8 cellular contexts compared by ENCODE assay signal in genomic region chr12:52390739-52391617, GRCh38. TPM values are rescaled to one million over a fixed set of nuclear protein-coding genes. Genes with fewer than 3 reads are reported as not detected.
DNase-seq lines count a peak whose midpoint lies in the region; ATAC-seq and TF ChIP-seq lines count a peak whose summit lies in the region.

No MANE protein-coding gene starts in this region.

- H3K9me3 Mint-ChIP-seq in activated CD4-positive, alpha-beta T cell treated with anti-CD3 and anti-CD28 coated beads, Interleukin-2, amount 10 ng/mL, durations not matched to agents 24 days and 14 days, result no peaks in the 10 kb centered on the region

- no peak overlapping the region for H3K4me2 ChIP-seq in SU-DHL-6 (ENCODE audit: low read depth, low read length, poor library complexity, severe bottlenecking)

- peak; percentile 32 for TF ChIP-seq CTCF in SU-DHL-6 (IDR thresholded peaks at IDR 0.05; ENCODE audit: insufficient read depth, low read length, poor library complexity, severe bottlenecking)
- peak; percentile 44 to 57 (median 50) for TF ChIP-seq CTCF in testis (IDR thresholded peaks at IDR 0.05)

- H3K27me3 ChIP-seq in SU-DHL-6 (ENCODE audit: low read length) (no peaks in the 10 kb centered on the region), testis (no peaks in the 10 kb centered on the region)

- peak; percentile 30 for ATAC-seq in Right ventricle myocardium superior (ENCODE audit: poor library complexity)
- ATAC-seq in GM19463 (IDR thresholded peaks at IDR 0.05; ENCODE audit: unreplicated experiment), result no peak

- intact Hi-C loops in activated CD4-positive, alpha-beta T cell treated with anti-CD3 and anti-CD28 coated beads, Interleukin-2, amount 10 ng/mL, durations not matched to agents 24 days and 14 days (cut with micrococcal nuclease), result no loop called here
- intact Hi-C loops in Right ventricle myocardium superior (cut with DNase I) (no loop called here), testis (cut with DNase I; ENCODE audit: low total_unique reads) (no loop called here)

- H3K36me3 ChIP-seq in SU-DHL-6 (ENCODE audit: low read length) (no peaks in the 10 kb centered on the region), testis (ENCODE audit: low read depth, missing control alignments) (no peaks in the 10 kb centered on the region)

- H3K79me2 ChIP-seq in SU-DHL-6 (ENCODE audit: insufficient read depth, low read length), result no peaks in the 10 kb centered on the region

- H2AFZ ChIP-seq in SU-DHL-6 (ENCODE audit: low read depth, low read length, severe bottlenecking), result no peak overlapping the region

- peaks cover 4% of the 10 kb centered on the region for H3K4me1 ChIP-seq in testis

- no peak for TF ChIP-seq POLR2A in testis (IDR thresholded peaks at IDR 0.05)

- no peak overlapping the region for H3K4me3 Mint-ChIP-seq in activated CD4-positive, alpha-beta T cell treated with anti-CD3 and anti-CD28 coated beads, Interleukin-2, amount 10 ng/mL, durations not matched to agents 24 days and 14 days

- H3F3A ChIP-seq in SU-DHL-6 (ENCODE audit: insufficient read depth), result no peaks in the 10 kb centered on the region

- peak; percentile 61 for DNase-seq in activated CD4-positive, alpha-beta T cell treated with anti-CD3 and anti-CD28 coated beads, Interleukin-2, amount 10 ng/mL, durations not matched to agents 24 days and 14 days
- DNase-seq in activated CD4-positive, alpha-beta T cell treated with anti-CD3 and anti-CD28 coated beads, Interleukin-2, amount 50 U/mL, for 4 hours, result no peak
- DNase-seq in Right ventricle myocardium superior (no peak), testis (peak; percentile 45), DMS153 (lab: John Stamatoyannopoulos, UW) (no peak), NCI-H128 (lab: John Stamatoyannopoulos, UW; ENCODE audit: unreplicated experiment) (no peak)

- H3K9ac ChIP-seq in SU-DHL-6 (ENCODE audit: low read length), result no peak overlapping the region

- no peaks in the 10 kb centered on the region for H3K9me2 ChIP-seq in SU-DHL-6 (replicated peaks; ENCODE audit: insufficient read depth, low read length)

- H3K27me3 Mint-ChIP-seq in activated CD4-positive, alpha-beta T cell treated with anti-CD3 and anti-CD28 coated beads, Interleukin-2, amount 10 ng/mL, durations not matched to agents 24 days and 14 days, result peaks cover 6% of the 10 kb centered on the region

- no peaks in the 10 kb centered on the region for H3K36me3 Mint-ChIP-seq in activated CD4-positive, alpha-beta T cell treated with anti-CD3 and anti-CD28 coated beads, Interleukin-2, amount 10 ng/mL, durations not matched to agents 24 days and 14 days (ENCODE audit: low read depth)

- H4K20me1 ChIP-seq in SU-DHL-6 (ENCODE audit: low read depth, low read length), result no peaks in the 10 kb centered on the region

- H3K4me3 ChIP-seq in SU-DHL-6 (ENCODE audit: insufficient read depth, low read length, poor library complexity, severe bottlenecking) (no peak overlapping the region), testis (no peak overlapping the region)

- H3K27ac ChIP-seq in SU-DHL-6 (ENCODE audit: low read depth, low read length) (no peak overlapping the region), testis (no peak overlapping the region)

- no peak overlapping the region for H3K27ac Mint-ChIP-seq in activated CD4-positive, alpha-beta T cell treated with anti-CD3 and anti-CD28 coated beads, Interleukin-2, amount 10 ng/mL, durations not matched to agents 24 days and 14 days

- H3K9me3 ChIP-seq in SU-DHL-6 (ENCODE audit: insufficient read depth, low read length), result no peaks in the 10 kb centered on the region
- H3K9me3 ChIP-seq in testis, result no peaks in the 10 kb centered on the region

- 76 to 91% methylated on average over 5 to 11 of the region's 11 CpGs for WGBS in testis, 2 donors

- H3K4me1 Mint-ChIP-seq in activated CD4-positive, alpha-beta T cell treated with anti-CD3 and anti-CD28 coated beads, Interleukin-2, amount 10 ng/mL, durations not matched to agents 24 days and 14 days, result no peaks in the 10 kb centered on the region

RNA-seq across cellular contexts. Expression of gene KRT84, which starts 5.5 kb away (rescaled TPM):
- not detected in 2 replicates for total RNA-seq in activated CD4-positive, alpha-beta T cell treated with anti-CD3 and anti-CD28 coated beads, Interleukin-2, amount 10 ng/mL, durations not matched to agents 24 days and 14 days
- not detected for total RNA-seq in Right ventricle myocardium superior
- total RNA-seq in testis, result under 1 TPM in 1 of 2 donors, not detected in 1; 0.43 TPM
- not detected for polyA plus RNA-seq in testis (ENCODE audit: insufficient read depth, low read depth, low replicate concordance)

RNA-seq across cellular contexts. Expression of gene KRT82, which starts 15.2 kb away (rescaled TPM):
- not detected in 2 replicates for total RNA-seq in activated CD4-positive, alpha-beta T cell treated with anti-CD3 and anti-CD28 coated beads, Interleukin-2, amount 10 ng/mL, durations not matched to agents 24 days and 14 days
- total RNA-seq in Right ventricle myocardium superior (not detected), testis (not detected)
- polyA plus RNA-seq in testis (ENCODE audit: insufficient read depth, low read depth, low replicate concordance), result not detected

RNA-seq across cellular contexts. Expression of gene KRT85, which starts 23.7 kb away (rescaled TPM):
- total RNA-seq in activated CD4-positive, alpha-beta T cell treated with anti-CD3 and anti-CD28 coated beads, Interleukin-2, amount 10 ng/mL, durations not matched to agents 24 days and 14 days, result not detected in 2 replicates
- total RNA-seq in Right ventricle myocardium superior, result not detected
- under 1 TPM; 0.71 to 0.74 TPM for total RNA-seq in testis
- polyA plus RNA-seq in testis (ENCODE audit: insufficient read depth, low read depth, low replicate concordance), result 1.5 TPM

RNA-seq across cellular contexts. Expression of gene KRT75, which starts 43.2 kb away (rescaled TPM):
- total RNA-seq in activated CD4-positive, alpha-beta T cell treated with anti-CD3 and anti-CD28 coated beads, Interleukin-2, amount 10 ng/mL, durations not matched to agents 24 days and 14 days, result not detected in 2 replicates
- total RNA-seq in Right ventricle myocardium superior (not detected), testis (under 1 TPM in 1 of 2 donors, not detected in 1; 0.19 TPM)
- not detected for polyA plus RNA-seq in testis (ENCODE audit: insufficient read depth, low read depth, low replicate concordance)

Comparison
In these comparisons a context has a peak if more than half of its experiments do, and no peak if none do; other contexts are left out.
1. DNase-seq: peak in activated CD4-positive, alpha-beta T cell treated with anti-CD3 and anti-CD28 coated beads, Interleukin-2, amount 10 ng/mL, durations not matched to agents 24 days and 14 days (single experiment) and testis (single experiment); none in activated CD4-positive, alpha-beta T cell treated with anti-CD3 and anti-CD28 coated beads, Interleukin-2, amount 50 U/mL, for 4 hours (0 of 2), Right ventricle myocardium superior (single experiment), DMS153 (single experiment) and NCI-H128 (single experiment).